1 cellular context compared by ENCODE assay signal in the genomic region with DNA sequence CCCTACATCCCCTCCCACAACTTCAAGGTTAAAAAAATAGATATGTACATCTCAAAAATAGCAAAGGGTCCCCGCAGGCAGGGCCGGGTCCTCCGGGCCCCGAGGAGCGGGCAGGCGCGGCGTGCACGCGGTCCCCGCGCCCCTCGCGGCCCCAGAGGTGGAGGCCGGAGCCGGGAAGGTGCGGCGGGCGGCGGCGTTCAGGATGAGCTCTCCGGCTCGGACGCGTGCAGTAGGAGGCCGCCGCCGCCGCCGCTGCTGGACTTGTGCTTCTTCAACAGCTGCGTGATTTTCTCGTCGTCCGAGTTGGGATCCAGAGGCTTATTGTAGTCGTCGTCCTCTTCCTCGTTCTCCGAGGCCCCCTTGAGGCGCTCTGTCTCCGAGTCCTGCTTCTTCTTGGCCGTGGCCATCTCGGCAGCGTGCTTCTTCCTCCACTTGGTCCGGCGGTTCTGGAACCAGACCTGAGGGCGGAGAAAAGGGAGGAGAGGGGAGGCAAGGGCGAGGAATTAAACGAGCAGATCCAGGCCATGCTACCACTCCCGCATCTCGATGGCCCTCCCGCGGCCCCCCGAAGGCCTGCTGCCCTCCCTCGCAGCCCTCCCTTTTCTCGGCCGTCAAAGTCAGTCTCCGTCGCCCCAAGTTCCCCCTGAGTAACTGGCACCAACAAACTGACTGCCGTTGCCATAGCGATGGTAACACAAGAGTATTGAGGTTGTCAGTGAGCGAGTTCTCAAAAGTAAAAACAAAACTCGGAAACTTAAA.
TF ChIP-seq lines count a peak whose summit lies in the region.

No MANE protein-coding gene starts in this region.

TF ChIP-seq in H1, 55 proteins besides CTCF, POLR2A, EP300 and RAD21 (continued from another document):
- TF ChIP-seq PHF8 (conservative IDR thresholded peaks at IDR 0.05; ENCODE audit: low read depth, low read length) (no peak), RBBP5 (IDR thresholded peaks at IDR 0.05; ENCODE audit: borderline replicate concordance, low read depth, low read length) (peak; percentile 65), TAF7 (optimal IDR thresholded peaks at IDR 0.05; ENCODE audit: borderline replicate concordance, low read depth, low read length) (no peak), SUZ12 (IDR thresholded peaks at IDR 0.05; ENCODE audit: low read length) (peak; percentile 97), ASH2L (IDR thresholded peaks at IDR 0.05; ENCODE audit: low read length) (peak; percentile 81), CTBP2 (IDR thresholded peaks at IDR 0.05; ENCODE audit: borderline replicate concordance, insufficient read depth, insufficient read length, low read length) (peak; percentile 45), KDM4A (IDR thresholded peaks at IDR 0.05; ENCODE audit: low read depth, low read length, severe bottlenecking) (peak; percentile 84), SIN3A (conservative IDR thresholded peaks at IDR 0.05 in 1 of 2, IDR thresholded peaks at IDR 0.05 in 1 of 2; ENCODE audit: low read depth in 1 of 2, low read length in 2 of 2) (peak; percentile 80 to 84; a peak in 1 of 4 replicates), CBX5 (IDR thresholded peaks at IDR 0.05; ENCODE audit: low read depth, low read length) (no peak), SAP30 (IDR thresholded peaks at IDR 0.05; ENCODE audit: insufficient read depth, insufficient replicate concordance, low read length) (peak; percentile 78)
- TF ChIP-seq, protein P1, sequence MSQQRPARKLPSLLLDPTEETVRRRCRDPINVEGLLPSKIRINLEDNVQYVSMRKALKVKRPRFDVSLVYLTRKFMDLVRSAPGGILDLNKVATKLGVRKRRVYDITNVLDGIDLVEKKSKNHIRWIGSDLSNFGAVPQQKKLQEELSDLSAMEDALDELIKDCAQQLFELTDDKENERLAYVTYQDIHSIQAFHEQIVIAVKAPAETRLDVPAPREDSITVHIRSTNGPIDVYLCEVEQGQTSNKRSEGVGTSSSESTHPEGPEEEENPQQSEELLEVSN (IDR thresholded peaks at IDR 0.05): peak; percentile 57
